In genomic region chr6:160128125-160128683, GRCh38 we compare ENCODE assay signal across 25 cellular contexts. TPM values are rescaled to one million over a fixed set of nuclear protein-coding genes. Genes with fewer than 3 reads are reported as not detected.
"Had no signal": no experiment of that assay in that cellular context is flagged by ENCODE, and none has a peak within 500 bp of the region (broad histone marks: within the 10 kb centered on the region; RNA-seq: fewer than 3 reads in every experiment).

No MANE protein-coding gene starts in this region.

- H3K27ac ChIP-seq: coronary artery, esophagus squamous epithelium, neural progenitor cell, prostate gland, right atrium auricular region, skin epidermis, suprapubic skin, transverse colon, upper lobe of right lung, uterus had no signal

- H3K4me3 ChIP-seq: coronary artery, esophagus squamous epithelium, lung, neural progenitor cell, prostate gland, right atrium auricular region, skin epidermis, suprapubic skin, transverse colon, upper lobe of right lung, uterus had no signal

- H3K9ac ChIP-seq: neural progenitor cell had no signal

- H3K9me3 ChIP-seq: esophagus squamous epithelium, prostate gland, right atrium auricular region, suprapubic skin, transverse colon, upper lobe of right lung, uterus had no signal

- H2AFZ ChIP-seq: neural progenitor cell had no signal

- FAIRE-seq: endometrium, frontal cortex had no signal

- H3K4me2 ChIP-seq: neural progenitor cell had no signal

- ATAC-seq: left ventricle myocardium superior; naive thymus-derived CD4-positive, alpha-beta T cell; stimulated activated naive B cell treated with anti-CD40 and anti-IgM and Interleukin-4, amounts not matched to agents 10 μg/mL and 1 μg/mL and 100 μg/mL, for 72 hours; upper lobe of right lung had no signal

- H3K27me3 ChIP-seq: esophagus squamous epithelium, neural progenitor cell, right atrium auricular region, suprapubic skin, transverse colon, upper lobe of right lung, uterus had no signal

- H3K36me3 ChIP-seq: esophagus squamous epithelium, neural progenitor cell, prostate gland, right atrium auricular region, suprapubic skin, transverse colon, upper lobe of right lung, uterus had no signal

- DNase-seq: dermis blood vessel endothelial cell; effector memory CD4-positive, alpha-beta T cell; erythroblast; esophagus squamous epithelium; hypothalamus; immature natural killer cell; islet precursor cell; kidney glomerular epithelial cell; left ventricle myocardium superior; naive thymus-derived CD4-positive, alpha-beta T cell; stimulated activated CD4-positive, alpha-beta T cell treated with anti-CD3 and anti-CD28 coated beads, Interleukin-15, amount 100 ng/mL, for 24 hours; stimulated activated CD4-positive, alpha-beta T cell treated with anti-CD3 and anti-CD28 coated beads, Interleukin-2, amount 100 ng/mL, for 48 hours; stimulated activated naive B cell treated with anti-CD40 and anti-IgM and Interleukin-4, amounts not matched to agents 10 μg/mL and 1 μg/mL and 100 μg/mL, for 72 hours; transverse colon; upper lobe of right lung; uterus had no signal

- H3K4me1 ChIP-seq: esophagus squamous epithelium, neural progenitor cell, prostate gland, right atrium auricular region, suprapubic skin, transverse colon, upper lobe of right lung, uterus had no signal

RNA-seq across cellular contexts. Expression of gene SLC22A1, which starts 6.6 kb away (rescaled TPM):
- total RNA-seq: frontal cortex, right atrium auricular region had no signal
- polyA plus RNA-seq: naive thymus-derived CD4-positive, alpha-beta T cell had no signal
